In genomic region chr12:128905003-128905544, GRCh38 we compare ENCODE assay signal across 1 cellular context.
TF ChIP-seq lines count a peak whose summit lies in the region.

No MANE protein-coding gene starts in this region.

TF ChIP-seq in HepG2, 621 proteins besides CTCF, POLR2A, EP300 and RAD21 (continued from another document and continues in another):
- no peak for TF ChIP-seq ELK4 (CRISPR knock-in tag; IDR thresholded peaks at IDR 0.05; ENCODE audit: borderline replicate concordance)
- no peak for TF ChIP-seq NRL (CRISPR knock-in tag; IDR thresholded peaks at IDR 0.05; ENCODE audit: borderline replicate concordance)
- peak; percentile 53; the same call in 1 of the 2 replicates for TF ChIP-seq ARID4A (CRISPR knock-in tag; IDR thresholded peaks at IDR 0.05; ENCODE audit: borderline replicate concordance)
- TF ChIP-seq HNRNPK (IDR thresholded peaks at IDR 0.05; ENCODE audit: low read depth, low read length, poor library complexity, severe bottlenecking), result no peak
- peak; percentile 73; the same call in 1 of the 2 replicates for TF ChIP-seq ZNF574 (CRISPR knock-in tag; IDR thresholded peaks at IDR 0.05)
- TF ChIP-seq FOSL2 (CRISPR knock-in tag; IDR thresholded peaks at IDR 0.05), result peak; percentile 75; the same call in 1 of the 2 replicates
- TF ChIP-seq ZNF678 (CRISPR knock-in tag; IDR thresholded peaks at IDR 0.05), result no peak
- TF ChIP-seq TFE3 (CRISPR knock-in tag; IDR thresholded peaks at IDR 0.05), result peak; percentile 75
- TF ChIP-seq ZHX1 (CRISPR knock-in tag; IDR thresholded peaks at IDR 0.05; ENCODE audit: low read depth), result peak; percentile 98
- TF ChIP-seq ZNF251 (CRISPR knock-in tag; IDR thresholded peaks at IDR 0.05), result peak; percentile 69; the same call in 1 of the 2 replicates
- no peak for TF ChIP-seq ZBTB2 (CRISPR knock-in tag; IDR thresholded peaks at IDR 0.05; ENCODE audit: low read depth)
- peak; percentile 72; the same call in 1 of the 3 replicates for TF ChIP-seq MXI1 (IDR thresholded peaks at IDR 0.05; ENCODE audit: borderline replicate concordance, low read depth, low read length)
- TF ChIP-seq ZFX (CRISPR knock-in tag; IDR thresholded peaks at IDR 0.05; ENCODE audit: low read depth), result peak; percentile 84
- TF ChIP-seq CC2D1A (CRISPR knock-in tag; IDR thresholded peaks at IDR 0.05), result no peak
- peak; percentile 65; the same call in 1 of the 2 replicates for TF ChIP-seq HMGXB3 (CRISPR knock-in tag; IDR thresholded peaks at IDR 0.05; ENCODE audit: borderline replicate concordance)
- peak; percentile 84 for TF ChIP-seq MEF2D (CRISPR knock-in tag; IDR thresholded peaks at IDR 0.05)
- no peak for TF ChIP-seq RFXANK (CRISPR knock-in tag; IDR thresholded peaks at IDR 0.05)
- peak; percentile 79 for TF ChIP-seq RXRB (CRISPR knock-in tag; IDR thresholded peaks at IDR 0.05; ENCODE audit: borderline replicate concordance)
- peak; percentile 49; the same call in 1 of the 2 replicates for TF ChIP-seq NCOR1 (IDR thresholded peaks at IDR 0.05; ENCODE audit: borderline replicate concordance, low read length)
- TF ChIP-seq XRCC5 (optimal IDR thresholded peaks at IDR 0.05; ENCODE audit: low read length), result no peak
- TF ChIP-seq GMEB1 (CRISPR knock-in tag; IDR thresholded peaks at IDR 0.05; ENCODE audit: borderline replicate concordance), result peak; percentile 36; the same call in 1 of the 2 replicates
- TF ChIP-seq MTA3 (CRISPR knock-in tag; IDR thresholded peaks at IDR 0.05), result no peak
- peak; percentile 40; the same call in 1 of the 2 replicates for TF ChIP-seq PATZ1 (CRISPR knock-in tag; IDR thresholded peaks at IDR 0.05)
- TF ChIP-seq PLRG1 (conservative IDR thresholded peaks at IDR 0.05), result no peak
- TF ChIP-seq ZNF782 (CRISPR knock-in tag; IDR thresholded peaks at IDR 0.05; ENCODE audit: borderline replicate concordance), result 0 out of 2 replicates have a peak, but pooled peaks have one; percentile 55
- TF ChIP-seq NCOA2 (CRISPR knock-in tag; IDR thresholded peaks at IDR 0.05), result peak; percentile 71
